16 cellular contexts compared by ENCODE assay signal in the genomic region with DNA sequence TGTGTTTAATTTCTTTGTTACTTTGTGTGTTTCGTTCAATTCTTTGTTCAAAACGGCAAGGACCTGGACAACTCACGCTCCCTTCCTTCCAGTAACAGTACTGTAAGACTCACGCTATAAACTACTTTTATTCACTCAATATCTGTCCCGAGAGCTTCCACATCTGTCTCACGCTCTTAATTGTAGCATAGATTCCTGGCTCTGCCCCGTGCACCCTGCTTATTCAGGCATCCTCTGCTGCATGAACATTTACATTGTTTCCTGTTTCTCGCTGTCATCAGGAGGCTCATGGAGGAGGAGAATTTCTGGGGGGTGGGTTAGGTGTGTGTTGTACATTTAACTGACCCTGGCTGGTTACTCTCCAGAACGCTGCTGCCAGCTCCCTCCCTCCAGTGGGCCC.
"Had no signal": no experiment of that assay in that cellular context is flagged by ENCODE, and none has a peak within 500 bp of the region (broad histone marks: within the 10 kb centered on the region; RNA-seq: fewer than 3 reads in every experiment).

No MANE protein-coding gene starts in this region.

- ATAC-seq: activated naive CD4-positive, alpha-beta T cell treated with anti-CD3 and anti-CD28 coated beads, Interleukin-2, amount 50 U/mL, for 72 hours; stimulated activated naive B cell treated with anti-CD40 and anti-IgM and Interleukin-4, amounts not matched to agents 10 μg/mL and 1 μg/mL and 100 μg/mL, for 72 hours had no signal

- H3K4me3 ChIP-seq: colonic mucosa, tibial artery, uterus had no signal

- DNase-seq: activated CD4-positive, alpha-beta memory T cell treated with anti-CD3 and anti-CD28 coated beads for 36 hours; activated effector memory CD4-positive, alpha-beta T cell treated with anti-CD3 and anti-CD28 coated beads, Interleukin-2, amount 50 U/mL, for 16 hours; colonic mucosa; effector CD8-positive, alpha-beta T cell; foreskin melanocyte; midbrain; naive B cell; nucleus accumbens; posterior cingulate gyrus; stimulated activated CD4-positive, alpha-beta T cell treated with anti-CD3 and anti-CD28 coated beads, Interleukin-4, amount 100 ng/mL, for 1 hour; stimulated activated naive B cell treated with anti-CD40 and anti-IgM and Interleukin-4, amounts not matched to agents 10 μg/mL and 1 μg/mL and 100 μg/mL, for 72 hours; T-helper 1 cell; T1000; uterus had no signal

- H3K27ac Mint-ChIP-seq: activated CD4-positive, alpha-beta memory T cell treated with anti-CD3 and anti-CD28 coated beads for 36 hours; activated naive CD4-positive, alpha-beta T cell treated with anti-CD3 and anti-CD28 coated beads, Interleukin-2, amount 50 U/mL, for 72 hours; stimulated activated naive B cell treated with anti-CD40 and anti-IgM and Interleukin-4, amounts not matched to agents 10 μg/mL and 1 μg/mL and 100 μg/mL, for 72 hours had no signal

- H3K36me3 Mint-ChIP-seq: activated CD4-positive, alpha-beta memory T cell treated with anti-CD3 and anti-CD28 coated beads for 36 hours; activated naive CD4-positive, alpha-beta T cell treated with anti-CD3 and anti-CD28 coated beads, Interleukin-2, amount 50 U/mL, for 72 hours; naive B cell; stimulated activated naive B cell treated with anti-CD40 and anti-IgM and Interleukin-4, amounts not matched to agents 10 μg/mL and 1 μg/mL and 100 μg/mL, for 72 hours had no signal

- H3K9me3 Mint-ChIP-seq: activated CD4-positive, alpha-beta memory T cell treated with anti-CD3 and anti-CD28 coated beads for 36 hours; activated naive CD4-positive, alpha-beta T cell treated with anti-CD3 and anti-CD28 coated beads, Interleukin-2, amount 50 U/mL, for 72 hours; naive B cell; stimulated activated naive B cell treated with anti-CD40 and anti-IgM and Interleukin-4, amounts not matched to agents 10 μg/mL and 1 μg/mL and 100 μg/mL, for 72 hours had no signal

- H3K4me3 Mint-ChIP-seq: activated CD4-positive, alpha-beta memory T cell treated with anti-CD3 and anti-CD28 coated beads for 36 hours; stimulated activated naive B cell treated with anti-CD40 and anti-IgM and Interleukin-4, amounts not matched to agents 10 μg/mL and 1 μg/mL and 100 μg/mL, for 72 hours had no signal
